1 cellular context compared by ENCODE assay signal in the genomic region with DNA sequence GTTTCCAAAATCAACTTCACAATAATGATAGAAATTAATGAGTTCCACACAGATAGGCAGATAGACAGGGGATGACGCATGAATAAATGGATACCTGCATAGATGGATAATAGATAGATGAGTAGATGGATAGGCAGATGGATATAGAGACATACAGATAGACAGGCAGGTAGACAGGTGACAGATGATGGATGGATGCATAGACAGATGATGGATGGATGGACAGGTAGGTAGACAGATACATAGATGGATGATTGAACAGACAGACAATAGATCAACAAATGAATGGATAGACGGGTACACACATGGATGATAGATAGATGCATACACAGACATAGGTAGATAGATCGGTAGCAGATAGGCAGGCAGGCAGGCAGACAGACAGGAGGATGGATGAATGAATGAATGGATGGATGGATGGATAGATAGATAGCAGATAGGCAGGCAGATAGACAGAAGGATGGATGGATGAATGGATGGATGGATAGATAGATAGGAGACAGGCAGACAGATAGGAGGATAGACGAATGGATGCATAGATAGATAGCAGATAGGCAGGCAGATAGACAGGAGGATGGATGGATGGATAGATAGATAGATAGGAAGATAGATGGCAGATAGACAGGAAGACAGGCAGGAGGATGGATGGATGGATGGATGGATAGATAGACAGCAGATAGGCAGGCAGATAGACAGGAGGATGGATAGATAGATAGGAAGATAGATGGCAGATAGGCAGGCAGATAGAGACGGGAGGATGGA.
A peak's percentile ranks its signal among the peaks of the same experiment; 100 is the strongest.
TF ChIP-seq lines count a peak whose summit lies in the region.

No MANE protein-coding gene starts in this region.

TF ChIP-seq in HepG2, 621 proteins besides CTCF, POLR2A, EP300 and RAD21 (continued from another document):
- TF ChIP-seq MED13 (CRISPR knock-in tag; IDR thresholded peaks at IDR 0.05) (no peak), NBN (conservative IDR thresholded peaks at IDR 0.05) (peak; percentile 86; the same call in 1 of the 2 replicates), ZBTB20 (CRISPR knock-in tag; IDR thresholded peaks at IDR 0.05; ENCODE audit: borderline replicate concordance, low read depth) (no peak), TRIM22 (IDR thresholded peaks at IDR 0.05) (0 out of 2 replicates have a peak, but pooled peaks have one; percentile 31), SOX6 (IDR thresholded peaks at IDR 0.05) (peak; percentile 89; the same call in 1 of the 2 replicates), SOX6 (CRISPR knock-in tag; IDR thresholded peaks at IDR 0.05) (no peak), ZNF772 (CRISPR knock-in tag; IDR thresholded peaks at IDR 0.05) (no peak), ZNF292 (CRISPR knock-in tag; IDR thresholded peaks at IDR 0.05; ENCODE audit: borderline replicate concordance, low read depth) (no peak), GABPB1 (CRISPR knock-in tag; IDR thresholded peaks at IDR 0.05) (no peak), ZBTB3 (CRISPR knock-in tag; IDR thresholded peaks at IDR 0.05; ENCODE audit: borderline replicate concordance, low read depth) (no peak), HCFC1 (IDR thresholded peaks at IDR 0.05; ENCODE audit: low read depth, low read length) (no peak), PHF21A (CRISPR knock-in tag; IDR thresholded peaks at IDR 0.05) (no peak), ZFP82 (CRISPR knock-in tag; IDR thresholded peaks at IDR 0.05; ENCODE audit: borderline replicate concordance) (no peak), EED (CRISPR knock-in tag; IDR thresholded peaks at IDR 0.05) (no peak)
- TF ChIP-seq, protein P1, sequence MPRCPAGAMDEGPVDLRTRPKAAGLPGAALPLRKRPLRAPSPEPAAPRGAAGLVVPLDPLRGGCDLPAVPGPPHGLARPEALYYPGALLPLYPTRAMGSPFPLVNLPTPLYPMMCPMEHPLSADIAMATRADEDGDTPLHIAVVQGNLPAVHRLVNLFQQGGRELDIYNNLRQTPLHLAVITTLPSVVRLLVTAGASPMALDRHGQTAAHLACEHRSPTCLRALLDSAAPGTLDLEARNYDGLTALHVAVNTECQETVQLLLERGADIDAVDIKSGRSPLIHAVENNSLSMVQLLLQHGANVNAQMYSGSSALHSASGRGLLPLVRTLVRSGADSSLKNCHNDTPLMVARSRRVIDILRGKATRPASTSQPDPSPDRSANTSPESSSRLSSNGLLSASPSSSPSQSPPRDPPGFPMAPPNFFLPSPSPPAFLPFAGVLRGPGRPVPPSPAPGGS (CRISPR knock-in tag; IDR thresholded peaks at IDR 0.05): no peak
